In the genomic region with DNA sequence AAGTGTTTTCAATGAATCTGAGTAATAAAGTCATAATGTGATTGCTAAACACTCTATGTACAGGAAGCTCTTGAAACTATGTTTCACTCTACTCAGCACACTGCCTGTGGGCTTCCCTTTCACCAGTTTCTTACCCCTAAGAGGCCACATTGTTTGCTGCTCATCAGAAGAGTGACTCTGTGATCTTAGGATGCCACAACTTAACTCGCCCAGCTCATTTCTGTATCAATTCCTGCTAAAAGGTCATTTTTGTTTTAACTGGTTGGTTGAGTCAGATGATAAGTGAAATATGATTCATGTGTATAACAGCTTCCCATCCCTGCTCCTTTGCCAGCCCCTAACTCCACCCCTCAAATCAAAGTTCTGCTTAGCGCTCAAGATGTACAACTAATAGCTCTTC, we compare ENCODE assay signal across 11 cellular contexts. TPM values are rescaled to one million over a fixed set of nuclear protein-coding genes. Genes with fewer than 3 reads are reported as not detected.
DNase-seq lines count a peak whose midpoint lies in the region; ATAC-seq, FAIRE-seq and TF ChIP-seq lines count a peak whose summit lies in the region.
"Had no signal": no experiment of that assay in that cellular context is flagged by ENCODE, and none has a peak within 500 bp of the region (broad histone marks: within the 10 kb centered on the region; RNA-seq: fewer than 3 reads in every experiment).

No MANE protein-coding gene starts in this region.

- TF ChIP-seq RAD21 in GM12878 (IDR thresholded peaks at IDR 0.05; ENCODE audit: insufficient read depth, low read depth, low read length) = no peak

- no peaks in the 10 kb centered on the region for H3K36me3 Mint-ChIP-seq in CD8-positive, alpha-beta T cell

- no peak for TF ChIP-seq CTCF in GM12864 (IDR thresholded peaks at IDR 0.05; ENCODE audit: low read depth, low read length, missing control alignments)
- no peak for TF ChIP-seq CTCF in GM12878 (IDR thresholded peaks at IDR 0.05 in 2 of 3, conservative IDR thresholded peaks at IDR 0.05 in 1 of 3; ENCODE audit: control insufficient read depth in 2 of 3, extremely low read depth in 1 of 3, insufficient read depth in 1 of 3, low read depth in 3 of 3, low read length in 3 of 3)
- no peak for TF ChIP-seq CTCF in uterus (IDR thresholded peaks at IDR 0.05)
- no peak for TF ChIP-seq CTCF in Peyer's patch (IDR thresholded peaks at IDR 0.05)
- no peak for TF ChIP-seq CTCF in CD8-positive, alpha-beta T cell (IDR thresholded peaks at IDR 0.05)

- in situ Hi-C loops in GM12878 (cut with MboI) = no loop called here

- DNase-seq in GM12864 (ENCODE audit: low read depth) = peak; percentile 25
- DNase-seq in GM12878 (ENCODE audit: low read depth, low spot score) = peak; percentile 44
- no peak for DNase-seq in uterus
- no peak for DNase-seq in Peyer's patch
- DNase-seq in CD8-positive, alpha-beta T cell = no peak
- no peak for DNase-seq in globus pallidus (ENCODE audit: low spot score)
- DNase-seq: activated CD4-positive, CD25-positive, alpha-beta regulatory T cell treated with anti-CD3 and anti-CD28 coated beads, Interleukin-2, amount 50 U/mL, for 72 hours; DMS153 had no signal

- H4K20me1 ChIP-seq in GM12878 (ENCODE audit: control insufficient read depth, insufficient read depth) = no peaks in the 10 kb centered on the region

- TF ChIP-seq EP300 in GM12878 (IDR thresholded peaks at IDR 0.05; ENCODE audit: borderline replicate concordance in 1 of 2, control insufficient read depth in 1 of 2, low read depth in 2 of 2, low read length in 2 of 2) = no peak

- H3K4me3 ChIP-seq in GM12864 (ENCODE audit: low read depth, low read length) (no peak overlapping the region), GM12878 (no peak overlapping the region), uterus (no peak overlapping the region), Peyer's patch (no peak overlapping the region)
- no peak overlapping the region for H3K4me3 ChIP-seq in CD8-positive, alpha-beta T cell (ENCODE audit: low read depth, low read length)

- H3K9me3 Mint-ChIP-seq in CD8-positive, alpha-beta T cell = no peaks in the 10 kb centered on the region
- H3K9me3 Mint-ChIP-seq: nephron had no signal

- TF ChIP-seq POLR2A in GM12878 (IDR thresholded peaks at IDR 0.05; ENCODE audit: low read depth, low read length) (no peak), uterus (IDR thresholded peaks at IDR 0.05) (no peak), Peyer's patch (IDR thresholded peaks at IDR 0.05) (no peak)

- SMC1A ChIA-PET in GM12878 (lab: Charles Lee; ENCODE audit: uncharacterized antibody, unreplicated experiment) = interaction anchor here (0.7 to 5.4 kb wide), 11 partner anchors 9 to 280 kb away, joined by 3 to 29 read pairs (median 4); partner anchors contain the start of gene NDUFAF4

- H3K27me3 Mint-ChIP-seq in CD8-positive, alpha-beta T cell (ENCODE audit: low read depth) = peaks cover 23% of the 10 kb centered on the region

- H3K9ac ChIP-seq in GM12878 (ENCODE audit: control insufficient read depth, insufficient read depth, low read length) = no peak overlapping the region

- no TSS peak for BruUV-seq in GM12878 (replicated peaks; lab: Mats Ljungman, UMichigan)

- WGBS in GM12878 (ENCODE audit: insufficient coverage, insufficient replicate concordance, low lambda C conversion rate, missing lambda C conversion rate) = 0% methylated on average over 2 of the region's 2 CpGs

- no peaks in the 10 kb centered on the region for H3K4me1 Mint-ChIP-seq in CD8-positive, alpha-beta T cell (ENCODE audit: low read depth)
- H3K4me1 Mint-ChIP-seq: nephron had no signal

- RAD21 ChIA-PET in GM12878 (lab: Charles Lee; ENCODE audit: unreplicated experiment) = interaction anchor here (0.6 to 1.6 kb wide), 3 partner anchors 74 to 281 kb away, joined by 3 to 4 read pairs (median 3); no protein-coding TSS in a partner anchor

- H3K27me3 ChIP-seq in GM12878 (replicated peaks in 1 of 2; ENCODE audit: control insufficient read depth in 2 of 2, insufficient read depth in 2 of 2, low read length in 1 of 2) = peaks cover 0 to 1% of the 10 kb centered on the region in 2 experiments; a peak in 1 of 4 replicates
- no peaks in the 10 kb centered on the region for H3K27me3 ChIP-seq in uterus
- no peaks in the 10 kb centered on the region for H3K27me3 ChIP-seq in Peyer's patch
- H3K27me3 ChIP-seq in CD8-positive, alpha-beta T cell (ENCODE audit: insufficient read depth, low read length) = no peaks in the 10 kb centered on the region

- H3K36me3 ChIP-seq in GM12878 (ENCODE audit: control insufficient read depth in 2 of 2, insufficient read depth in 2 of 2, low read length in 1 of 2) (no peaks in the 10 kb centered on the region), uterus (no peaks in the 10 kb centered on the region), Peyer's patch (no peaks in the 10 kb centered on the region)
- no peaks in the 10 kb centered on the region for H3K36me3 ChIP-seq in CD8-positive, alpha-beta T cell (ENCODE audit: insufficient read depth, low read length)

- H3K4me3 Mint-ChIP-seq in CD8-positive, alpha-beta T cell = no peak overlapping the region
- H3K4me3 Mint-ChIP-seq: nephron had no signal

- no peak for FAIRE-seq in GM12878 (lab: Jason Lieb, UNC)

- no peak overlapping the region for H2AFZ ChIP-seq in GM12878 (ENCODE audit: control insufficient read depth, low read depth, low read length)

- CTCF ChIA-PET in GM12878 (lab: Yijun Ruan, JAX) = interaction anchor here (0.8 to 5.2 kb wide), 5 partner anchors 9 to 762 kb away, joined by 3 to 29 read pairs (median 11); partner anchors contain the start of gene NDUFAF4
- CTCF ChIA-PET in CD8-positive, alpha-beta T cell (lab: Charles Lee) = interaction anchor here (1.4 to 2.7 kb wide), 2 partner anchors 10 to 23 kb away, joined by 4 to 8 read pairs; partner anchors contain the start of gene NDUFAF4

- no peak overlapping the region for H3K4me2 ChIP-seq in GM12878 (ENCODE audit: control insufficient read depth, insufficient read depth)

- no peak overlapping the region for H3K27ac Mint-ChIP-seq in CD8-positive, alpha-beta T cell
- H3K27ac Mint-ChIP-seq: nephron had no signal

- ATAC-seq in GM19467 (IDR thresholded peaks at IDR 0.05; ENCODE audit: unreplicated experiment) (peak; percentile 75), HG03159 (IDR thresholded peaks at IDR 0.05; ENCODE audit: unreplicated experiment) (peak; percentile 89), GM12878 (peak; percentile 97)
- ATAC-seq in CD8-positive, alpha-beta T cell = no peak

- H3K27ac ChIP-seq in GM12878 (ENCODE audit: control insufficient read depth, insufficient read depth) (no peak overlapping the region), uterus (no peak overlapping the region), Peyer's patch (no peak overlapping the region)
- no peak overlapping the region for H3K27ac ChIP-seq in CD8-positive, alpha-beta T cell (ENCODE audit: low read depth, low read length)

- no peaks in the 10 kb centered on the region for H3K79me2 ChIP-seq in GM12878 (ENCODE audit: control insufficient read depth, insufficient read depth, low read length)

- H3K4me1 ChIP-seq in GM12878 (ENCODE audit: control insufficient read depth, insufficient read depth, low read length) = no peaks in the 10 kb centered on the region
- H3K4me1 ChIP-seq in uterus = no peaks in the 10 kb centered on the region
- H3K4me1 ChIP-seq in Peyer's patch = peaks cover 0 to 9% (median 1%) of the 10 kb centered on the region in 4 donors
- no peaks in the 10 kb centered on the region for H3K4me1 ChIP-seq in CD8-positive, alpha-beta T cell (ENCODE audit: insufficient read depth, low read length)

- H3K9me3 ChIP-seq in GM12878 (replicated peaks; ENCODE audit: control insufficient read depth, insufficient read depth, low read length) (no peaks in the 10 kb centered on the region), uterus (no peaks in the 10 kb centered on the region), Peyer's patch (no peaks in the 10 kb centered on the region)
- no peaks in the 10 kb centered on the region for H3K9me3 ChIP-seq in CD8-positive, alpha-beta T cell (ENCODE audit: low read length)

- POLR2A ChIA-PET in GM12878 (lab: Charles Lee) = no interaction called here
- POLR2A ChIA-PET in CD8-positive, alpha-beta T cell (lab: Charles Lee) = interaction anchor here (1.5 kb wide), 1 partner anchor 13 kb away, joined by 5 read pairs; no protein-coding TSS in a partner anchor

- intact Hi-C loops in GM12878 (cut with micrococcal nuclease; ENCODE audit: unreplicated experiment) = loop anchor here (1.0 kb wide), 1 partner anchor 8 kb away; no protein-coding TSS in a partner anchor
- intact Hi-C loops in uterus (cut with DNase I; ENCODE audit: low total_unique reads) = no loop called here
- intact Hi-C loops in CD8-positive, alpha-beta T cell (cut with DNase I, micrococcal nuclease) = no loop called here

RNA-seq across cellular contexts. Expression of gene NDUFAF4, which starts 9.8 kb away (rescaled TPM):
- total RNA-seq in GM12878 (2013; cell fraction: nucleolus; rRNA removed) = 5.1 and 6.3 TPM in 2 replicates
- total RNA-seq in GM12878 (2014; rRNA removed) (26.9 and 39.9 TPM in 2 replicates), GM12878 (2014; rRNA removed; fragmentation: Illumina TruSeq; extraction: Trizol) (43.6 and 45.1 TPM in 2 replicates), GM12878 (2021) (51.2 and 57.6 TPM in 2 replicates), uterus (10 to 100 TPM; 21.1 to 88.6 (median 29.1) TPM), Peyer's patch (10 to 100 TPM; 13.2 to 18.9 (median 15.3) TPM)
- 9.6 TPM for polyA plus RNA-seq in GM12878 (2011; ENCODE audit: low read depth)
- polyA plus RNA-seq in GM12878 (2011; rRNA removed) (96.3 and 152 TPM in 2 replicates), GM12878 (2014; fragmentation: Illumina TruSeq; extraction: Trizol) (49.8 and 59.2 TPM in 2 replicates), GM12878 (2014; fragmentation: Nextera tagmentation; extraction: Ambion mirVana) (100 to 1,000 TPM; 181 to 187 TPM), GM12878 (2014; rRNA removed) (25.8 and 38.4 TPM in 2 replicates), GM12878 (2016; fragmentation: Nextera tagmentation; extraction: Ambion mirVana) (100 to 1,000 TPM; 172 to 188 TPM)
- polyA plus RNA-seq in GM12878 (2011; cell fraction: cytosol; rRNA removed) = 23.1 and 29.1 TPM in 2 replicates
- polyA plus RNA-seq in GM12878 (2011; cell fraction: nucleus; rRNA removed) = 15.4 and 18.8 TPM in 2 replicates
- 25.3 and 26.6 TPM in 2 replicates for polyA plus RNA-seq in GM12878 (2012)
- polyA minus RNA-seq in GM12878 (2011; rRNA and poly(A)+ RNA removed) = 11.1 and 16.5 TPM in 2 replicates
- polyA minus RNA-seq in GM12878 (2011; cell fraction: cytosol; rRNA and poly(A)+ RNA removed) = 11.3 and 16.7 TPM in 2 replicates
- polyA minus RNA-seq in GM12878 (2011; cell fraction: nucleus; rRNA and poly(A)+ RNA removed) = 2.4 and 3.5 TPM in 2 replicates
- total RNA-seq in CD8-positive, alpha-beta T cell = 10 to 100 TPM; 31.6 to 34.4 TPM

RNA-seq across cellular contexts. Expression of gene KLHL32, which starts 17.0 kb away (rescaled TPM):
- 0.29 TPM in 2 replicates for total RNA-seq in GM12878 (2013; cell fraction: nucleolus; rRNA removed)
- total RNA-seq in GM12878 (2014; rRNA removed) (0.05 and 0.06 TPM in 2 replicates), GM12878 (2014; rRNA removed; fragmentation: Illumina TruSeq; extraction: Trizol) (0.05 TPM in 1 of 2 replicates, not detected in the other), GM12878 (2021) (not detected in 2 replicates), uterus (1 to 10 TPM in 2 of 4 donors, under 1 TPM in 1, not detected in 1; 0.24 to 2.9 (median 1.0) TPM), Peyer's patch (1 to 10 TPM; 1.7 to 4.2 (median 2.4) TPM)
- 0.12 TPM for polyA plus RNA-seq in GM12878 (2011; ENCODE audit: low read depth)
- polyA plus RNA-seq in GM12878 (2011; rRNA removed) (0.45 and 1.1 TPM in 2 replicates), GM12878 (2014; fragmentation: Illumina TruSeq; extraction: Trizol) (0.03 TPM in 1 of 2 replicates, not detected in the other), GM12878 (2014; fragmentation: Nextera tagmentation; extraction: Ambion mirVana) (under 1 TPM in 1 of 2 experiments, not detected in 1; 0.04 TPM), GM12878 (2014; rRNA removed) (not detected in 2 replicates), GM12878 (2016; fragmentation: Nextera tagmentation; extraction: Ambion mirVana) (under 1 TPM; 0.11 to 0.16 TPM)
- 0.55 and 0.64 TPM in 2 replicates for polyA plus RNA-seq in GM12878 (2011; cell fraction: cytosol; rRNA removed)
- polyA plus RNA-seq in GM12878 (2011; cell fraction: nucleus; rRNA removed) = 0.72 and 0.75 TPM in 2 replicates
- polyA plus RNA-seq in GM12878 (2012) = 0.11 and 0.18 TPM in 2 replicates
- 0.37 and 0.88 TPM in 2 replicates for polyA minus RNA-seq in GM12878 (2011; rRNA and poly(A)+ RNA removed)
- 0.83 TPM in 1 of 2 replicates, not detected in the other for polyA minus RNA-seq in GM12878 (2011; cell fraction: cytosol; rRNA and poly(A)+ RNA removed)
- 1.2 and 1.3 TPM in 2 replicates for polyA minus RNA-seq in GM12878 (2011; cell fraction: nucleus; rRNA and poly(A)+ RNA removed)
- total RNA-seq in CD8-positive, alpha-beta T cell = 1 to 10 TPM; 1.5 to 2.0 TPM

Comparison
In these comparisons a context has a peak if more than half of its experiments do, and no peak if none do; other contexts are left out.
1. DNase-seq: peak in GM12864 (single experiment) and GM12878 (single experiment); none in uterus (0 of 2), Peyer's patch (0 of 3), CD8-positive, alpha-beta T cell (0 of 7) and globus pallidus (single experiment).